In genomic region chr16:454397-454940, GRCh38 we compare ENCODE assay signal across 1 cellular context.
TF ChIP-seq lines count a peak whose summit lies in the region.

No MANE protein-coding gene starts in this region.

TF ChIP-seq in GM12878, 131 proteins besides CTCF, POLR2A, EP300 and RAD21:
- TF ChIP-seq ZNF207 (IDR thresholded peaks at IDR 0.05; ENCODE audit: borderline replicate concordance) (no peak), RUNX3 (IDR thresholded peaks at IDR 0.05; ENCODE audit: low read length) (peak; percentile 61)
TF ChIP-seq in GM12878: peak in this region for 1.
